In genomic region chr1:154812911-154813816, GRCh38 we compare ENCODE assay signal across 9 cellular contexts. TPM values are rescaled to one million over a fixed set of nuclear protein-coding genes. Genes with fewer than 3 reads are reported as not detected.
DNase-seq lines count a peak whose midpoint lies in the region; ATAC-seq, FAIRE-seq and TF ChIP-seq lines count a peak whose summit lies in the region.
"Had no signal": no experiment of that assay in that cellular context is flagged by ENCODE, and none has a peak within 500 bp of the region (broad histone marks: within the 10 kb centered on the region; RNA-seq: fewer than 3 reads in every experiment).

No MANE protein-coding gene starts in this region.

- no peak overlapping the region for H3K9ac ChIP-seq in HepG2 (ENCODE audit: insufficient read depth, low read depth, low read length)

- DNase-seq in COLO668 (lab: John Stamatoyannopoulos, UW; ENCODE audit: unreplicated experiment), result peak; percentile 77
- DNase-seq in NCI-H2081 (lab: John Stamatoyannopoulos, UW), result peak; percentile 62 to 78
- peak; percentile 91 for DNase-seq in bronchial epithelial cell (ENCODE audit: low read depth)
- no peak for DNase-seq in HepG2 (ENCODE audit: low spot score)
- no peak for DNase-seq in stimulated activated naive CD4-positive, alpha-beta T cell (lab: John Stamatoyannopoulos, UW)
- no peak for DNase-seq in activated CD4-positive, alpha-beta memory T cell treated with anti-CD3 and anti-CD28 coated beads, Interleukin-2, amount 10 ng/mL, durations not matched to agents 7 days and 5 days
- no peak for DNase-seq in GM19240 (ENCODE audit: insufficient read length, low spot score)
- DNase-seq in effector CD4-positive, alpha-beta T cell, result no peak

- H3K36me3 ChIP-seq in bronchial epithelial cell (ENCODE audit: control insufficient read depth, insufficient read depth, low read length) (no peaks in the 10 kb centered on the region), HepG2 (replicated peaks in 1 of 2; ENCODE audit: control insufficient read depth in 1 of 2, insufficient read depth in 2 of 2, low read length in 2 of 2) (no peaks in the 10 kb centered on the region)
- H3K36me3 ChIP-seq: adrenal gland had no signal

- TF ChIP-seq RAD21 in HepG2 (CRISPR knock-in tag; IDR thresholded peaks at IDR 0.05), result no peak

- no peak overlapping the region for H3K27ac Mint-ChIP-seq in activated CD4-positive, alpha-beta memory T cell treated with anti-CD3 and anti-CD28 coated beads, Interleukin-2, amount 10 ng/mL, durations not matched to agents 7 days and 5 days

- H3K4me1 ChIP-seq in HepG2 (ENCODE audit: insufficient read depth, low read length), result peaks cover 9% of the 10 kb centered on the region
- H3K4me1 ChIP-seq: adrenal gland had no signal

- H3K27me3 ChIP-seq in bronchial epithelial cell (ENCODE audit: control insufficient read depth, insufficient read depth, low read length) (no peaks in the 10 kb centered on the region), HepG2 (ENCODE audit: control insufficient read depth in 1 of 2, insufficient read depth in 2 of 2, low read length in 2 of 2) (peaks cover 10 to 79% of the 10 kb centered on the region in 2 experiments; a peak in 4 of 5 replicates)
- H3K27me3 ChIP-seq: adrenal gland had no signal

- BruUV-seq in HepG2 (replicated peaks; lab: Mats Ljungman, UMichigan), result no TSS peak

- H3K79me2 ChIP-seq in HepG2 (ENCODE audit: insufficient read depth, low read length), result no peaks in the 10 kb centered on the region

- TF ChIP-seq CTCF in bronchial epithelial cell (IDR thresholded peaks at IDR 0.05; ENCODE audit: insufficient read depth, low read length, severe bottlenecking) (peak; percentile 17), HepG2 (CRISPR knock-in tag; IDR thresholded peaks at IDR 0.05) (0 out of 2 replicates have a peak, but pooled peaks have one; percentile 3)

- no peaks in the 10 kb centered on the region for H3K9me3 ChIP-seq in HepG2 (ENCODE audit: low read length)
- H3K9me3 ChIP-seq: adrenal gland had no signal

- H3K4me3 Mint-ChIP-seq in activated CD4-positive, alpha-beta memory T cell treated with anti-CD3 and anti-CD28 coated beads, Interleukin-2, amount 10 ng/mL, durations not matched to agents 7 days and 5 days, result no peak overlapping the region

- 13% methylated on average over 20 of the region's 21 CpGs for WGBS in HepG2 (ENCODE audit: low lambda C conversion rate)

- CTCF ChIA-PET in HepG2 (lab: Yijun Ruan, JAX; ENCODE audit: low intra/inter-chr PET ratio, low total read pairs), result no interaction called here
- CTCF ChIA-PET in activated CD4-positive, alpha-beta memory T cell treated with anti-CD3 and anti-CD28 coated beads, Interleukin-2, amount 10 ng/mL, durations not matched to agents 7 days and 5 days (lab: Charles Lee), result interaction anchor here (1.1 kb wide), 1 partner anchor 13 kb away, joined by 3 read pairs; no protein-coding TSS in a partner anchor

- TF ChIP-seq EP300 in HepG2 (IDR thresholded peaks at IDR 0.05; ENCODE audit: low read depth in 2 of 2, low read length in 2 of 2) (no peak), HepG2 (CRISPR knock-in tag; IDR thresholded peaks at IDR 0.05; ENCODE audit: borderline replicate concordance) (no peak)

- H3K9me3 Mint-ChIP-seq in activated CD4-positive, alpha-beta memory T cell treated with anti-CD3 and anti-CD28 coated beads, Interleukin-2, amount 10 ng/mL, durations not matched to agents 7 days and 5 days, result no peaks in the 10 kb centered on the region

- no peak overlapping the region for H2AFZ ChIP-seq in HepG2 (ENCODE audit: low read length)

- H3K27ac ChIP-seq in HepG2 (ENCODE audit: extremely low read length, insufficient read depth, low read length), result no peak overlapping the region
- H3K27ac ChIP-seq: adrenal gland had no signal

- H3K27me3 Mint-ChIP-seq in activated CD4-positive, alpha-beta memory T cell treated with anti-CD3 and anti-CD28 coated beads, Interleukin-2, amount 10 ng/mL, durations not matched to agents 7 days and 5 days, result peaks cover 11% of the 10 kb centered on the region

- FAIRE-seq in bronchial epithelial cell (lab: Jason Lieb, UNC) (peak; percentile 79), HepG2 (lab: Jason Lieb, UNC) (no peak)

- H3K4me1 Mint-ChIP-seq in activated CD4-positive, alpha-beta memory T cell treated with anti-CD3 and anti-CD28 coated beads, Interleukin-2, amount 10 ng/mL, durations not matched to agents 7 days and 5 days, result peaks cover 4% of the 10 kb centered on the region

- H3K4me3 ChIP-seq in bronchial epithelial cell (ENCODE audit: low read depth, low read length) (peak overlapping the region; percentile 9), HepG2 (replicated peaks in 1 of 3; ENCODE audit: insufficient read depth in 1 of 3, low read depth in 2 of 3, low read length in 3 of 3) (no peak overlapping the region)
- H3K4me3 ChIP-seq: adrenal gland had no signal

- intact Hi-C loops in HepG2 (cut with micrococcal nuclease; ENCODE audit: unreplicated experiment), result no loop called here

- H3K36me3 Mint-ChIP-seq in activated CD4-positive, alpha-beta memory T cell treated with anti-CD3 and anti-CD28 coated beads, Interleukin-2, amount 10 ng/mL, durations not matched to agents 7 days and 5 days (ENCODE audit: low read depth), result no peaks in the 10 kb centered on the region

- no peaks in the 10 kb centered on the region for H4K20me1 ChIP-seq in HepG2 (ENCODE audit: insufficient read depth, low read length)

- POLR2A ChIA-PET in HepG2 (lab: Yijun Ruan, JAX), result no interaction called here
- POLR2A ChIA-PET in activated CD4-positive, alpha-beta memory T cell treated with anti-CD3 and anti-CD28 coated beads, Interleukin-2, amount 10 ng/mL, durations not matched to agents 7 days and 5 days (lab: Charles Lee), result no interaction called here

- in situ Hi-C loops in HepG2 (cut with HindIII; ENCODE audit: extremely low pct_ligation_motif_present, low pct_unique_long_range_greater_than_20kb), result no loop called here

- peak overlapping the region; percentile 41; the same call in 1 of the 2 replicates for H3K4me2 ChIP-seq in HepG2 (ENCODE audit: low read depth, low read length)

- TF ChIP-seq POLR2A in HepG2 (IDR thresholded peaks at IDR 0.05; ENCODE audit: insufficient read depth in 1 of 2, low read depth in 2 of 2, low read length in 2 of 2), result no peak

- peak; percentile 30; the same call in 1 of the 3 replicates for ATAC-seq in HepG2

TF ChIP-seq in HepG2, 621 proteins besides CTCF, POLR2A, EP300 and RAD21:
- TF ChIP-seq SALL1 (CRISPR knock-in tag; IDR thresholded peaks at IDR 0.05) (0 out of 2 replicates have a peak, but pooled peaks have one; percentile 10), HNRNPH1 (optimal IDR thresholded peaks at IDR 0.05; ENCODE audit: low read depth, low read length) (no peak), ZNF629 (CRISPR knock-in tag; conservative IDR thresholded peaks at IDR 0.05) (peak; percentile 64), TBX2 (CRISPR knock-in tag; IDR thresholded peaks at IDR 0.05; ENCODE audit: borderline replicate concordance) (peak; percentile 41; the same call in 1 of the 2 replicates)

RNA-seq across cellular contexts. Expression of gene KCNN3, which starts 56.9 kb away (rescaled TPM):
- total RNA-seq in bronchial epithelial cell (under 0.01 TPM in 1 of 2 replicates, not detected in the other), HepG2 (2016; rRNA removed; fragmentation: Illumina TruSeq; extraction: Trizol) (not detected in 2 replicates)
- not detected in 2 replicates for total RNA-seq in HepG2 (2016; cell fraction: cytosol; rRNA removed; fragmentation: Illumina TruSeq; extraction: Trizol; ENCODE audit: low read depth)
- total RNA-seq in HepG2 (2016; cell fraction: insoluble cytoplasmic fraction; rRNA removed; fragmentation: Illumina TruSeq; extraction: Trizol), result not detected in 2 replicates
- total RNA-seq in HepG2 (2016; cell fraction: membrane; rRNA removed; fragmentation: Illumina TruSeq; extraction: Trizol), result not detected in 2 replicates
- total RNA-seq in HepG2 (2016; cell fraction: nucleus; rRNA removed; fragmentation: Illumina TruSeq; extraction: Trizol), result not detected in 2 replicates
- polyA plus RNA-seq in HepG2 (2011; rRNA removed), result 0.01 TPM in 1 of 2 replicates, not detected in the other
- polyA plus RNA-seq in HepG2 (2011; cell fraction: cytosol; rRNA removed), result 0.04 TPM in 1 of 2 replicates, not detected in the other
- polyA plus RNA-seq in HepG2 (2011; cell fraction: nucleus; rRNA removed), result 0.03 TPM in 1 of 2 replicates, not detected in the other
- not detected in 2 replicates for polyA plus RNA-seq in HepG2 (2012)
- polyA plus RNA-seq in HepG2 (2016; cell fraction: cytosol; fragmentation: Illumina TruSeq; extraction: Trizol; ENCODE audit: low read depth), result not detected in 2 replicates
- not detected in 2 replicates for polyA plus RNA-seq in HepG2 (2016; cell fraction: insoluble cytoplasmic fraction; fragmentation: Illumina TruSeq; extraction: Trizol; ENCODE audit: low read depth)
- polyA plus RNA-seq in HepG2 (2016; cell fraction: membrane; fragmentation: Illumina TruSeq; extraction: Trizol; ENCODE audit: low read depth), result not detected in 2 replicates
- polyA plus RNA-seq in HepG2 (2016; cell fraction: nucleus; fragmentation: Illumina TruSeq; extraction: Trizol; ENCODE audit: insufficient read depth, low read depth), result not detected in 2 replicates
- not detected in 2 replicates for polyA minus RNA-seq in HepG2 (2011; rRNA and poly(A)+ RNA removed; ENCODE audit: low replicate concordance)
- polyA minus RNA-seq in HepG2 (2011; cell fraction: cytosol; rRNA and poly(A)+ RNA removed), result not detected in 2 replicates
- polyA minus RNA-seq in HepG2 (2011; cell fraction: nucleus; rRNA and poly(A)+ RNA removed), result not detected in 2 replicates
- total RNA-seq in activated CD4-positive, alpha-beta memory T cell treated with anti-CD3 and anti-CD28 coated beads, Interleukin-2, amount 10 ng/mL, durations not matched to agents 7 days and 5 days, result under 1 TPM in 1 of 2 experiments, not detected in 1; 0.10 TPM

Comparison
In these comparisons a context has a peak if more than half of its experiments do, and no peak if none do; other contexts are left out.
1. DNase-seq: peak in COLO668 (single experiment), NCI-H2081 (2 of 2) and bronchial epithelial cell (single experiment); none in HepG2 (single experiment), stimulated activated naive CD4-positive, alpha-beta T cell (0 of 6), activated CD4-positive, alpha-beta memory T cell treated with anti-CD3 and anti-CD28 coated beads, Interleukin-2, amount 10 ng/mL, durations not matched to agents 7 days and 5 days (single experiment), GM19240 (single experiment) and effector CD4-positive, alpha-beta T cell (single experiment).